Comparison of ENCODE assay signal across 10 cellular contexts in genomic region chr1:9705337-9706098, GRCh38. TPM values are rescaled to one million over a fixed set of nuclear protein-coding genes. Genes with fewer than 3 reads are reported as not detected.
DNase-seq lines count a peak whose midpoint lies in the region; ATAC-seq and TF ChIP-seq lines count a peak whose summit lies in the region.
"Had no signal": no experiment of that assay in that cellular context is flagged by ENCODE, and none has a peak within 500 bp of the region (broad histone marks: within the 10 kb centered on the region; RNA-seq: fewer than 3 reads in every experiment).

No MANE protein-coding gene starts in this region.

- WGBS in GM23248 (ENCODE audit: low coverage in 1 of 2, low lambda C conversion rate in 2 of 2, missing lambda C conversion rate in 2 of 2), 2 experiments, result 85% methylated on average over 8 of the region's 8 CpGs
- WGBS in lower leg skin, 2 donors, result 88 to 91% methylated on average over 8 of the region's 8 CpGs

- no peak overlapping the region for H3K4me3 ChIP-seq in AG04450 (ENCODE audit: low read depth, low read length)
- H3K4me3 ChIP-seq in GM23248, result peak overlapping the region; percentile 1; the same call in 1 of the 2 replicates
- H3K4me3 ChIP-seq in lower leg skin (ENCODE audit: low read depth, poor library complexity, severe bottlenecking), result no peak overlapping the region

- H3F3A ChIP-seq in GM23248 (ENCODE audit: insufficient read depth), result peaks cover 18% of the 10 kb centered on the region

- peak overlapping the region; percentile 72 for H3K4me3 Mint-ChIP-seq in activated T-helper 17 cell treated with anti-CD3 and anti-CD28 coated beads, Interleukin-2, amount 50 U/mL, for 72 hours
- peak overlapping the region; percentile 66 to 82 (median 71) for H3K4me3 Mint-ChIP-seq in immature natural killer cell

- no peaks in the 10 kb centered on the region for H3K9me3 Mint-ChIP-seq in activated T-helper 17 cell treated with anti-CD3 and anti-CD28 coated beads, Interleukin-2, amount 50 U/mL, for 72 hours
- H3K9me3 Mint-ChIP-seq in immature natural killer cell, result no peaks in the 10 kb centered on the region

- no peaks in the 10 kb centered on the region for H3K9me2 ChIP-seq in GM23248 (ENCODE audit: insufficient read depth)

- in situ Hi-C loops in GM23248 (cut with MboI), result no loop called here

- POLR2A ChIA-PET in AG04450 (lab: Yijun Ruan, JAX), result interaction anchor here (0.8 kb wide), 1 partner anchor 14 kb away, joined by 5 read pairs; no protein-coding TSS in a partner anchor

- H3K79me2 ChIP-seq in GM23248 (ENCODE audit: insufficient read depth), result peaks cover 4% of the 10 kb centered on the region; the same call in 1 of the 2 replicates

- H3K27me3 Mint-ChIP-seq in activated T-helper 17 cell treated with anti-CD3 and anti-CD28 coated beads, Interleukin-2, amount 50 U/mL, for 72 hours, result no peaks in the 10 kb centered on the region
- H3K27me3 Mint-ChIP-seq in immature natural killer cell (ENCODE audit: low read depth in 3 of 3), result peaks cover 0 to 14% (median 3%) of the 10 kb centered on the region in 3 donors

- TF ChIP-seq CTCF in AG04450 (IDR thresholded peaks at IDR 0.05; ENCODE audit: low read depth, low read length) (no peak), lower leg skin (IDR thresholded peaks at IDR 0.05) (no peak)

- intact Hi-C loops in lower leg skin (cut with DNase I; ENCODE audit: low total_unique reads), result no loop called here

- CTCF ChIA-PET in AG04450 (lab: Charles Lee), result no interaction called here

- ATAC-seq in activated T-helper 17 cell treated with anti-CD3 and anti-CD28 coated beads, Interleukin-2, amount 50 U/mL, for 72 hours (replicated peaks), result peak; percentile 74
- ATAC-seq in GM21825 (IDR thresholded peaks at IDR 0.05; ENCODE audit: unreplicated experiment), result no peak
- no peak for ATAC-seq in HG02763 (IDR thresholded peaks at IDR 0.05; ENCODE audit: unreplicated experiment)
- no peak for ATAC-seq in GM18858 (IDR thresholded peaks at IDR 0.05; ENCODE audit: unreplicated experiment)
- ATAC-seq: foreskin keratinocyte had no signal

- H3K36me3 ChIP-seq in GM23248 (ENCODE audit: low read depth), result no peaks in the 10 kb centered on the region

- H3K27me3 ChIP-seq in AG04450 (ENCODE audit: control insufficient read depth, insufficient read depth, low read length) (no peaks in the 10 kb centered on the region), GM23248 (replicated peaks; ENCODE audit: insufficient read depth) (no peaks in the 10 kb centered on the region)
- H3K27me3 ChIP-seq: foreskin keratinocyte had no signal

- H3K27ac Mint-ChIP-seq in activated T-helper 17 cell treated with anti-CD3 and anti-CD28 coated beads, Interleukin-2, amount 50 U/mL, for 72 hours, result peak overlapping the region; percentile 76
- peak overlapping the region; percentile 71 to 94 (median 88) for H3K27ac Mint-ChIP-seq in immature natural killer cell

- H2AFZ ChIP-seq in GM23248, result no peak overlapping the region

- peaks cover 83% of the 10 kb centered on the region for H3K36me3 Mint-ChIP-seq in activated T-helper 17 cell treated with anti-CD3 and anti-CD28 coated beads, Interleukin-2, amount 50 U/mL, for 72 hours (ENCODE audit: low read depth)
- H3K36me3 Mint-ChIP-seq in immature natural killer cell, result peaks cover 9 to 17% (median 15%) of the 10 kb centered on the region in 3 donors

- H3K9ac ChIP-seq in GM23248, result no peak overlapping the region

- H3K4me1 Mint-ChIP-seq in activated T-helper 17 cell treated with anti-CD3 and anti-CD28 coated beads, Interleukin-2, amount 50 U/mL, for 72 hours, result peaks cover 30% of the 10 kb centered on the region
- peaks cover 69 to 78% of the 10 kb centered on the region in 2 donors for H3K4me1 Mint-ChIP-seq in immature natural killer cell

- no peak overlapping the region for H3K4me2 ChIP-seq in GM23248 (ENCODE audit: unreplicated experiment)

- H3K27ac ChIP-seq in AG04450 (ENCODE audit: low read depth, low read length), result peak overlapping the region; percentile 52
- peak overlapping the region; percentile 31 for H3K27ac ChIP-seq in GM23248
- H3K27ac ChIP-seq: foreskin keratinocyte had no signal

- H3K9me3 ChIP-seq in AG04450 (ENCODE audit: control insufficient read depth, insufficient read depth, low read length), result peaks cover 3% of the 10 kb centered on the region
- H3K9me3 ChIP-seq in GM23248 (ENCODE audit: low read depth), result no peaks in the 10 kb centered on the region

- H4K20me1 ChIP-seq in GM23248 (ENCODE audit: insufficient read depth), result no peaks in the 10 kb centered on the region

- TF ChIP-seq POLR2A in lower leg skin (IDR thresholded peaks at IDR 0.05), result no peak

- no peak for DNase-seq in AG04450 (ENCODE audit: low read depth, low spot score)
- peak; percentile 52 for DNase-seq in GM23248
- DNase-seq in immature natural killer cell, result no peak
- no peak for DNase-seq in lower leg skin (ENCODE audit: low spot score in 2 of 2)
- DNase-seq: stimulated activated CD4-positive, alpha-beta T cell treated with anti-CD3 and anti-CD28 coated beads, Interleukin-15, amount 100 ng/mL, for 24 hours had no signal

- H3K4me1 ChIP-seq in GM23248 (ENCODE audit: insufficient read depth), result peaks cover 26% of the 10 kb centered on the region

RNA-seq across cellular contexts. Expression of gene PIK3CD, which starts 54.0 kb away (rescaled TPM):
- polyA plus RNA-seq in AG04450 (2011; rRNA removed), result 9.0 and 10.9 TPM in 2 replicates
- 22.7 and 23.5 TPM in 2 replicates for polyA minus RNA-seq in AG04450 (2011; rRNA and poly(A)+ RNA removed)
- total RNA-seq in GM23248 (2014; rRNA removed; shearing (Covaris generic)), result 7.1 and 8.0 TPM in 2 replicates
- 3.3 and 3.5 TPM in 2 replicates for polyA plus RNA-seq in GM23248 (2016; fragmentation: Nextera tagmentation; extraction: Ambion mirVana)
- 100 to 1,000 TPM; 114 to 120 TPM for total RNA-seq in activated T-helper 17 cell treated with anti-CD3 and anti-CD28 coated beads, Interleukin-2, amount 50 U/mL, for 72 hours
- 100 to 1,000 TPM in 1 of 3 donors, 10 to 100 TPM in 2; 43.4 to 133 (median 49.0) TPM for polyA plus RNA-seq in immature natural killer cell
- 1 to 10 TPM; 4.2 to 5.4 (median 5.0) TPM for total RNA-seq in lower leg skin

Comparison
In these comparisons a context has a peak if more than half of its experiments do, and no peak if none do; other contexts are left out.
1. RNA of gene PIK3CD, which starts 54.0 kb away (total RNA-seq): 114 to 120 TPM in activated T-helper 17 cell treated with anti-CD3 and anti-CD28 coated beads, Interleukin-2, amount 50 U/mL, for 72 hours; 7.1 to 8.0 TPM in GM23248 and 4.2 to 5.4 TPM in lower leg skin; every median in the first group is over 10 times any median in the second.